Comparison of ENCODE assay signal across 8 cellular contexts in the genomic region with DNA sequence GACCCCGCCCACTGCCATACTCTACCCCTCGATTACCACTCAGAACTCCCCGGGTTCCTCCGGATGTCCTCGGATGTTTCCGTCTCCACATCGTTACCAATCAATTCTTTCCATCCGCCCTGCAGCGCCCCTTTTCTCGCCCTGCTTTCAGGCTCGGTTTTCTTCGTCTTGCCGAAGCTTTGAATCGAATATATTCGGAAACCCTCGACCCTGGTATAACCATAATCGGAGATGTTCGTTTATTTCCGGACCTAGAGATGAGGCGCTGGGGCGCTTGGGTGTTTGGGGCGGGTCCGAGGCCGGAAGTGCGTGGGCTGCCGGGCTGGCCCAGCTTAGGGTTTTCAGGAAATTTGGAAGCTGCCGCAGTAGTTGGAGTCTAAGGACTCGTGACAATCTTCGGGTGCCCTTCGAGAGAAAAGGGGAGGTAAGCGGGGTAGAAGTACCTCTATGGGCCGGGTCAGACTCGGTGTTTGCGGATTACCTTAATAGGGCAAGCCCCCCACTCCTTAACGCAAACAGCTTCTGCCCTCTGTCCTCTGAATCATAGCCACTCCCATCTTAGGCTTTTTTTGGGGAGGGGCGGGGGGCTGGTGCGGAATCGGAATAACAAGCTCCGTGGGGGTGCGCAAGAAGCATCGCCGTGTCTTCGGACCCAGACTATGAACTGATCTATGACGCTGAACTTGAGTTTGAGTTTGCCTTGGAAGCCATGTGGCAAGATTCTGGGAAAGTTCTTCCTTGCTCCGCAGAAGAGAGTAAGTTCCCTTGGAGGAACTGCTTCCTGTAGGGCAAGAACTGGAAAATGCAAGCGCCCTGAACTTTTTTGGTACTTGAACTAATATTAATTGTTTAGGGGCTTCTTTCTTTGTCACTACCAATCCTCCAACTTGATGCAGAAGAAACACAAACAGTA. TPM values are rescaled to one million over a fixed set of nuclear protein-coding genes. Genes with fewer than 3 reads are reported as not detected.
DNase-seq lines count a peak whose midpoint lies in the region; ATAC-seq and TF ChIP-seq lines count a peak whose summit lies in the region.

A gene with protein sequence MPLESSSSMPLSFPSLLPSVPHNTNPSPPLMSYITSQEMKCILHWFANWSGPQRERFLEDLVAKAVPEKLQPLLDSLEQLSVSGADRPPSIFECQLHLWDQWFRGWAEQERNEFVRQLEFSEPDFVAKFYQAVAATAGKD (plus strand): TSS at position 310 of the 913 bp plus-strand sequence. CDS start 2,154 bp downstream, outside the sequence.

- ATAC-seq in GM18870 (IDR thresholded peaks at IDR 0.05; ENCODE audit: unreplicated experiment) (peak; percentile 96), HG03108 (IDR thresholded peaks at IDR 0.05; ENCODE audit: unreplicated experiment) (peak; percentile 89), left colon (peak; percentile 86)

- H3K27ac ChIP-seq in 22Rv1 (peak within 1 kb of the TSS; percentile 92), cingulate gyrus (ENCODE audit: low read depth, low read length) (peak within 1 kb of the TSS; percentile 98)

- no peak for TF ChIP-seq CTCF in 22Rv1 (IDR thresholded peaks at IDR 0.05)

- intact Hi-C loops in T-helper 2 cell treated with Interferon-gamma antibody and Interleukin-4, amounts not matched to agents 100 ng/mL and 5 ng/mL, for 36 hours (cut with micrococcal nuclease), result loop anchor here (1.0 to 10.0 kb wide), 6 partner anchors 61 to 459 kb away; a partner anchor contains a TSS
- intact Hi-C loops in left colon (cut with DNase I, micrococcal nuclease), result no loop called here

- DNase-seq in left colon, result peak; percentile 100
- peak; percentile 97 to 99 (median 98) for DNase-seq in stimulated activated CD4-positive, alpha-beta T cell treated with anti-CD3 and anti-CD28 coated beads, TNF-alpha, amount 100 ng/mL, for 1 hour (ENCODE audit: low read depth in 3 of 3, low spot score in 1 of 3)
- DNase-seq in NCI-H446 treated with DMSO at 0.1 percent for 48 hours (lab: John Stamatoyannopoulos, UW), result no peak

RNA-seq across cellular contexts. Expression of the gene that starts here (rescaled TPM):
- 41.2 and 44.4 TPM in 2 replicates for total RNA-seq in T-helper 2 cell treated with Interferon-gamma antibody and Interleukin-4, amounts not matched to agents 100 ng/mL and 5 ng/mL, for 36 hours
- 10 to 100 TPM; 47.0 to 53.8 TPM for total RNA-seq in left colon
